ENCODE assay signal across 8 cellular contexts in the genomic region with DNA sequence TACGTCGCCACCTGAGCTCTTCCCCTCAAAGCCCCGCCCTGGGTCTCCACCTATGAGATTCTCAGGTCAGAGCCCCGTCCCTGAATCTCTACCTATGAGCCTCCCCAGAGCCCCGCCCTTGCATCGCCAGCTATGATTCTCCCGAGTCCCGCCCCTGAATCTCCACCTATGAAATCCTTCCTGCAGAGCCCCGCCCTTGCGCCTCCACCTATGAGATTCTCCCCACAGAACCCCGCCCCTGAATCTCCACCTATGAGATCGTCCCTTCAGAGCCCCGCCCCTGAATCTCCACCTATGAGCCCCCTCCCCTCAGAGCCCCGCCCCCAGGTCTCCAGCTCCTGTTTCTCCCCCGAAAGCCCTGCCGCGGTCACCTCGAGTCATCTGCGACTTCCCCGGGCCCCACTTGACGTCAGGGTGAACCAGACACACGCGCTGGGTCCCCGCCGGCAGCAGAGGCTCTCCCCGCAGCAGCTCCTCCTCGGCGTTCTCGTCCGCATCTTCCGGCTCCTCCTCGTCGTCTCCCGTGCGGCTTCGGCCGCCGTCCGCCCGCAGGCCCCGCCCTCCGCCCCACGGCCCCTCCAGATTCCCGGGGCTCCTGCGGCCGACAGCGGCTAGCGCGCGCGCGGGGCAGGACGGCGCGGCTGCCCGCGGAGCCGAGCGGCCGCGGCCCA. TPM values are rescaled to one million over a fixed set of nuclear protein-coding genes. Genes with fewer than 3 reads are reported as not detected.
A peak's percentile ranks its signal among the peaks of the same experiment; 100 is the strongest.
DNase-seq lines count a peak whose midpoint lies in the region; TF ChIP-seq lines count a peak whose summit lies in the region.

No MANE protein-coding gene starts in this region.

- peak overlapping the region; percentile 93 for H3K27ac ChIP-seq in cardiac muscle cell

- peak overlapping the region; percentile 52 for H3K4me3 ChIP-seq in cardiac muscle cell

- TF ChIP-seq CTCF in cardiac muscle cell (IDR thresholded peaks at IDR 0.05; ENCODE audit: low read depth, low read length): no peak

- no peaks in the 10 kb centered on the region for H3K27me3 ChIP-seq in cardiac muscle cell

- peak; percentile 98 for DNase-seq in HCEC 1CT
- DNase-seq in NCI-H460 (ENCODE audit: extremely low read depth, low read depth): peak; percentile 100
- DNase-seq in activated naive CD4-positive, alpha-beta T cell treated with anti-CD3 and anti-CD28 coated beads, Interleukin-2, amount 50 U/mL, for 16 hours: peak; percentile 99
- DNase-seq in cardiac muscle cell (ENCODE audit: low read depth in 1 of 2, low spot score in 1 of 2): peak; percentile 99 to 100
- peak; percentile 97 for DNase-seq in pulmonary artery endothelial cell (ENCODE audit: low read depth, low spot score)
- DNase-seq in nucleus accumbens (lab: John Stamatoyannopoulos, UW): no peak
- no peak for DNase-seq in NOMO-1 treated with DMSO at 0.1 percent for 48 hours (lab: John Stamatoyannopoulos, UW; ENCODE audit: unreplicated experiment)

- no peaks in the 10 kb centered on the region; the same call in 1 of the 2 replicates for H3K4me1 ChIP-seq in ES-I3 (ENCODE audit: insufficient read depth, low read length)
- peaks cover 6% of the 10 kb centered on the region for H3K4me1 ChIP-seq in cardiac muscle cell (ENCODE audit: low read depth)

- peak overlapping the region; percentile 61 for H3K9ac ChIP-seq in ES-I3 (ENCODE audit: low read depth, low read length)

- no peaks in the 10 kb centered on the region for H3K9me3 ChIP-seq in ES-I3 (ENCODE audit: control insufficient read depth, insufficient read depth, low read length)
- no peaks in the 10 kb centered on the region for H3K9me3 ChIP-seq in cardiac muscle cell (ENCODE audit: low read depth)

- H3K36me3 ChIP-seq in ES-I3 (ENCODE audit: insufficient read depth, low read length) (peaks cover 2% of the 10 kb centered on the region; the same call in 1 of the 2 replicates), cardiac muscle cell (no peaks in the 10 kb centered on the region)

RNA-seq across cellular contexts. Expression of a gene that starts 0.4 kb away (rescaled TPM):
- total RNA-seq in NCI-H460 (2014; rRNA removed; shearing (Covaris generic)): 50.5 and 58.6 TPM in 2 replicates
- polyA plus RNA-seq in NCI-H460 (2014; cell fraction: nucleus; rRNA removed): 121 and 149 TPM in 2 replicates
- total RNA-seq in cardiac muscle cell (54.5 and 60.9 TPM in 2 replicates), pulmonary artery endothelial cell (49.9 and 64.9 TPM in 2 replicates)
- polyA plus RNA-seq in cardiac muscle cell: 59.2 and 79.2 TPM in 2 replicates

RNA-seq across cellular contexts. Expression of a gene that starts 37.0 kb away (rescaled TPM):
- total RNA-seq in NCI-H460 (2014; rRNA removed; shearing (Covaris generic)): 5.5 and 6.5 TPM in 2 replicates
- polyA plus RNA-seq in NCI-H460 (2014; cell fraction: nucleus; rRNA removed): 0.68 and 1.4 TPM in 2 replicates
- 43.4 and 50.4 TPM in 2 replicates for total RNA-seq in cardiac muscle cell
- 16.6 and 20.6 TPM in 2 replicates for polyA plus RNA-seq in cardiac muscle cell
- total RNA-seq in pulmonary artery endothelial cell: 8.7 and 11.8 TPM in 2 replicates

Comparison
In these comparisons a context has a peak if more than half of its experiments do, and no peak if none do; other contexts are left out.
1. DNase-seq: peak in HCEC 1CT (single experiment), NCI-H460 (single experiment), activated naive CD4-positive, alpha-beta T cell treated with anti-CD3 and anti-CD28 coated beads, Interleukin-2, amount 50 U/mL, for 16 hours (single experiment), cardiac muscle cell (2 of 2) and pulmonary artery endothelial cell (single experiment); none in nucleus accumbens (0 of 56) and NOMO-1 treated with DMSO at 0.1 percent for 48 hours (single experiment).